ENCODE assay signal across 27 cellular contexts in genomic region chr15:43199945-43200488, GRCh38. TPM values are rescaled to one million over a fixed set of nuclear protein-coding genes. Genes with fewer than 3 reads are reported as not detected.
"Had no signal": no experiment of that assay in that cellular context is flagged by ENCODE, and none has a peak within 500 bp of the region (broad histone marks: within the 10 kb centered on the region; RNA-seq: fewer than 3 reads in every experiment).

No MANE protein-coding gene starts in this region.

- H3K27me3 ChIP-seq: brain microvascular endothelial cell, Peyer's patch, SJCRH30 had no signal

- H3K9ac ChIP-seq: SK-N-SH had no signal

- H3K27ac ChIP-seq: brain microvascular endothelial cell, Peyer's patch, RWPE1, SJCRH30, VCaP had no signal

- H3K4me3 ChIP-seq: Peyer's patch, SJCRH30 had no signal

- DNase-seq: activated CD4-positive, alpha-beta T cell treated with anti-CD3 and anti-CD28 coated beads, Interleukin-2, amount 10 ng/mL, durations not matched to agents 24 days and 14 days; activated CD4-positive, alpha-beta T cell treated with anti-CD3 and anti-CD28 coated beads, Interleukin-2, amount 50 U/mL, for 48 hours; activated CD8-positive, alpha-beta memory T cell treated with anti-CD3 and anti-CD28 coated beads, Interleukin-2, amount 50 U/mL, for 48 hours; activated gamma-delta T cell; activated naive CD4-positive, alpha-beta T cell treated with anti-CD3 and anti-CD28 coated beads, Interleukin-2, amount 10 ng/mL, durations not matched to agents 7 days and 5 days; activated T-cell treated with anti-CD3 and anti-CD28 coated beads, Interleukin-2, amount 50 U/mL, for 1 hour; brain microvascular endothelial cell; cerebellar nuclear complex; Kasumi-1; KBM-7; NCI-H1048; NCI-H146; NCI-H187 treated with DMSO at 0.1 percent for 48 hours; NCI-H2081 treated with DMSO at 0.1 percent for 48 hours; NCI-H446; NCI-H524; Peyer's patch; Right ventricle myocardium superior; SJCRH30; SK-N-SH; T-helper 1 cell had no signal

- H3K9me2 ChIP-seq: SK-N-SH had no signal

- H3K4me3 Mint-ChIP-seq: activated CD4-positive, alpha-beta T cell treated with anti-CD3 and anti-CD28 coated beads, Interleukin-2, amount 10 ng/mL, durations not matched to agents 24 days and 14 days; activated naive CD4-positive, alpha-beta T cell treated with anti-CD3 and anti-CD28 coated beads, Interleukin-2, amount 10 ng/mL, durations not matched to agents 7 days and 5 days had no signal

- H3K4me2 ChIP-seq: SK-N-SH had no signal

- H3K27ac Mint-ChIP-seq: activated CD4-positive, alpha-beta T cell treated with anti-CD3 and anti-CD28 coated beads, Interleukin-2, amount 10 ng/mL, durations not matched to agents 24 days and 14 days; activated naive CD4-positive, alpha-beta T cell treated with anti-CD3 and anti-CD28 coated beads, Interleukin-2, amount 10 ng/mL, durations not matched to agents 7 days and 5 days had no signal

- H3K9me3 Mint-ChIP-seq: activated CD4-positive, alpha-beta T cell treated with anti-CD3 and anti-CD28 coated beads, Interleukin-2, amount 10 ng/mL, durations not matched to agents 24 days and 14 days had no signal

- H3K4me1 ChIP-seq: Peyer's patch, SJCRH30 had no signal

- H3K4me1 Mint-ChIP-seq: activated naive CD4-positive, alpha-beta T cell treated with anti-CD3 and anti-CD28 coated beads, Interleukin-2, amount 10 ng/mL, durations not matched to agents 7 days and 5 days had no signal

- H3K9me3 ChIP-seq: Peyer's patch, SJCRH30, SK-N-SH had no signal

- H3K36me3 ChIP-seq: SJCRH30 had no signal

- ATAC-seq: activated CD4-positive, CD25-positive, alpha-beta regulatory T cell treated with anti-CD3 and anti-CD28 coated beads, Interleukin-2, amount 50 U/mL, for 24 hours had no signal

RNA-seq across cellular contexts. Expression of gene EPB42, which starts 20.8 kb away (rescaled TPM):
- total RNA-seq: activated CD4-positive, alpha-beta T cell treated with anti-CD3 and anti-CD28 coated beads, Interleukin-2, amount 10 ng/mL, durations not matched to agents 24 days and 14 days; activated CD8-positive, alpha-beta memory T cell treated with anti-CD3 and anti-CD28 coated beads for 36 hours; M059J; Peyer's patch; SJCRH30; T-helper 2 cell treated with Interferon-gamma antibody and Interleukin-4, amounts not matched to agents 100 ng/mL and 5 ng/mL, for 36 hours had no signal
